ENCODE assay signal across 8 cellular contexts in the genomic region with DNA sequence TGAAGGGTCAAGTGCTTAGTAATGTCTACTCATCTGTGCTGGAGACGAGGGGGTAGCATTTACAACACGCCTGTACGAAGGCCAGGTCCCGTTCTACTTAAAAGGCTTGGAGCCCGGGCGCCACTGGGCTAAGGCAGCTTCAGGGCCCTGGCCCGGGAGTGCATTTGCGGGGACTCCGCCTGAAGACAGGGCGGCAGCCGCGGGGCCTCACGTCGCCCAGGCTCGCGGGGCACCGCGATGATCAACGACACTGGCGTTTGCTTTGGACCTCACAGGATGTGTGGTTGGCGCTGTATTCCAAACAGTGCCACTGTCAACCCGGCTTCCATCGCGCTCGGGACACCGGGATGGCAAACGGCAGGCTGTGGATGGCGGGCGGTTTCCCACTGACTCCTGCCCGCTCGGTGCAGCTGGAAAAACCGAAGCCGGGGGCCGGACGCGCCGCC. TPM values are rescaled to one million over a fixed set of nuclear protein-coding genes. Genes with fewer than 3 reads are reported as not detected.
DNase-seq lines count a peak whose midpoint lies in the region; ATAC-seq and TF ChIP-seq lines count a peak whose summit lies in the region.

No MANE protein-coding gene starts in this region.

- peak; percentile 11 for ATAC-seq in HG03097 (IDR thresholded peaks at IDR 0.05; ENCODE audit: low FRiP score, unreplicated experiment)

- no peaks in the 10 kb centered on the region for H3K9me3 ChIP-seq in thyroid gland

- H3K4me1 ChIP-seq in thyroid gland, result peaks cover 25 to 32% of the 10 kb centered on the region in 2 donors

- 0% methylated on average over 10 to 17 of the region's 37 CpGs for WGBS in thyroid gland, 2 donors

- no peaks in the 10 kb centered on the region for H3K27me3 ChIP-seq in thyroid gland

- peak overlapping the region; percentile 61 to 85 (median 63) for H3K4me3 ChIP-seq in thyroid gland (replicated peaks in 1 of 3)

- H3K27ac ChIP-seq in thyroid gland, result peak overlapping the region; percentile 77 to 93 (median 79)

- no peaks in the 10 kb centered on the region for H3K36me3 ChIP-seq in thyroid gland

- TF ChIP-seq POLR2A in erythroblast (IDR thresholded peaks at IDR 0.05; ENCODE audit: low read length) (no peak), thyroid gland (IDR thresholded peaks at IDR 0.05) (no peak)

- intact Hi-C loops in thyroid gland (cut with DNase I), result no loop called here

- peak in 1 of 6 experiments; percentile 14 for TF ChIP-seq CTCF in thyroid gland (IDR thresholded peaks at IDR 0.05)

- peak; percentile 58 to 77 for DNase-seq in NCI-H2081 (lab: John Stamatoyannopoulos, UW)
- no peak for DNase-seq in NCI-H2081 treated with DMSO at 0.1 percent for 48 hours (lab: John Stamatoyannopoulos, UW)
- peak; percentile 85 for DNase-seq in NOMO-1 treated with DMSO at 0.1 percent for 48 hours (lab: John Stamatoyannopoulos, UW; ENCODE audit: unreplicated experiment)
- DNase-seq in activated T-cell treated with anti-CD3 and anti-CD28 coated beads for 4 hours, result peak; percentile 21
- peak; percentile 74 to 76 for DNase-seq in erythroblast (lab: John Stamatoyannopoulos, UW)
- DNase-seq in myocyte (ENCODE audit: low read depth), result peak; percentile 74
- DNase-seq in thyroid gland, result peak; percentile 54 to 55

RNA-seq across cellular contexts. Expression of a gene that starts 1.1 kb away (rescaled TPM):
- total RNA-seq in myocyte, result 6.7 and 11.1 TPM in 2 replicates
- polyA plus RNA-seq in myocyte (2012), result 16.2 TPM
- total RNA-seq in thyroid gland, result 10 to 100 TPM; 19.8 to 41.2 (median 29.4) TPM
